Comparison of ENCODE assay signal across 8 cellular contexts in the genomic region with DNA sequence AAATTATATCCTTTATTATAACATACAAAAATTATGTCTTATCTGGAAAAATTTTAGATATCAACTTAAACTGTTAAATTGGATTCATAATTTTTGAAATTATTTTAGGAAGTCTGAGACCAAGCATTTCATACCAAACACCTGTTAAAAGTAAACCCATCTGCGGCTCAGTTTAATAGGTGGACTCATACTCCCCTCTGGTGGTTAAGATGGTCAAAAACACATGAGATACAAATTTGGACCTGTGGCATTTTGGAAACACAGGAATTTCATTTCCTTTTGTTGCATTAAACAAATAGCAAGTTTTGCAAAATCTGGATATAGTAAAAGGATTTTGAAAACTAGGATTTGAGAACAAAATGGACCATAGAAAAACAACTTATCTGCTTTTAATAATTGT. TPM values are rescaled to one million over a fixed set of nuclear protein-coding genes. Genes with fewer than 3 reads are reported as not detected.
DNase-seq lines count a peak whose midpoint lies in the region; ATAC-seq, FAIRE-seq and TF ChIP-seq lines count a peak whose summit lies in the region.

No MANE protein-coding gene starts in this region.

- ATAC-seq in GM18499 (IDR thresholded peaks at IDR 0.05; ENCODE audit: insufficient read depth, unreplicated experiment), result peak; percentile 61
- ATAC-seq in GM19455 (IDR thresholded peaks at IDR 0.05; ENCODE audit: unreplicated experiment), result no peak
- no peak for ATAC-seq in omental fat pad (ENCODE audit: low FRiP score)
- no peak for ATAC-seq in HG02623 (IDR thresholded peaks at IDR 0.05; ENCODE audit: unreplicated experiment)

- no peak overlapping the region for H3K27ac ChIP-seq in kidney (ENCODE audit: low read depth in 2 of 2, low read length in 2 of 2)

- peak; percentile 65 for DNase-seq in AG20443 (ENCODE audit: low spot score)
- DNase-seq in kidney, result no peak
- no peak for DNase-seq in omental fat pad (ENCODE audit: low spot score)

- H3K4me1 ChIP-seq in kidney (ENCODE audit: control insufficient read depth in 1 of 2, insufficient read depth in 1 of 2, low read depth in 1 of 2, low read length in 2 of 2), result no peaks in the 10 kb centered on the region

- H3K4me3 ChIP-seq in WI38 (ENCODE audit: low read depth, low read length) (no peak overlapping the region), kidney (ENCODE audit: low read length in 2 of 2) (no peak overlapping the region)

- intact Hi-C loops in kidney (cut with DNase I), result no loop called here

- no peaks in the 10 kb centered on the region for H3K9me3 ChIP-seq in kidney (ENCODE audit: control insufficient read depth in 1 of 2, low read length in 2 of 2)

- TF ChIP-seq RAD21 in Ishikawa (IDR thresholded peaks at IDR 0.05; ENCODE audit: low read depth), result peak; percentile 72

- no peak for TF ChIP-seq EP300 in Ishikawa (IDR thresholded peaks at IDR 0.05; ENCODE audit: borderline replicate concordance)

- TF ChIP-seq CTCF in WI38 (IDR thresholded peaks at IDR 0.05; ENCODE audit: low read depth, low read length), result peak; percentile 27; the same call in 1 of the 2 replicates
- TF ChIP-seq CTCF in kidney (IDR thresholded peaks at IDR 0.05; ENCODE audit: borderline replicate concordance, extremely low read depth, insufficient read depth), result peak; percentile 39
- TF ChIP-seq CTCF in omental fat pad (IDR thresholded peaks at IDR 0.05), result no peak

- FAIRE-seq in kidney (lab: Jason Lieb, UNC), result peak; percentile 98

- no peaks in the 10 kb centered on the region for H3K36me3 ChIP-seq in kidney (ENCODE audit: control insufficient read depth in 1 of 2, insufficient read depth in 2 of 2, low read length in 2 of 2)

- no peak overlapping the region for H3K9ac ChIP-seq in kidney (ENCODE audit: low read length in 2 of 2)

TF ChIP-seq in Ishikawa, 13 proteins besides CTCF, POLR2A, EP300 and RAD21:
- no peak for TF ChIP-seq YY1 (IDR thresholded peaks at IDR 0.05; ENCODE audit: low read depth)
- no peak for TF ChIP-seq NFIC (IDR thresholded peaks at IDR 0.05)
- no peak for TF ChIP-seq ZBTB7A (IDR thresholded peaks at IDR 0.05; ENCODE audit: low read depth)
- TF ChIP-seq CEBPB (IDR thresholded peaks at IDR 0.05), result no peak
- no peak for TF ChIP-seq REST (IDR thresholded peaks at IDR 0.05; ENCODE audit: low read depth)
- TF ChIP-seq TAF1 (IDR thresholded peaks at IDR 0.05; ENCODE audit: low read depth), result no peak
- no peak for TF ChIP-seq TEAD4 (IDR thresholded peaks at IDR 0.05)
- TF ChIP-seq, protein P1, sequence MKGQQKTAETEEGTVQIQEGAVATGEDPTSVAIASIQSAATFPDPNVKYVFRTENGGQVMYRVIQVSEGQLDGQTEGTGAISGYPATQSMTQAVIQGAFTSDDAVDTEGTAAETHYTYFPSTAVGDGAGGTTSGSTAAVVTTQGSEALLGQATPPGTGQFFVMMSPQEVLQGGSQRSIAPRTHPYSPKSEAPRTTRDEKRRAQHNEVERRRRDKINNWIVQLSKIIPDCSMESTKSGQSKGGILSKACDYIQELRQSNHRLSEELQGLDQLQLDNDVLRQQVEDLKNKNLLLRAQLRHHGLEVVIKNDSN (IDR thresholded peaks at IDR 0.05), result no peak
- no peak for TF ChIP-seq FOXM1 (IDR thresholded peaks at IDR 0.05; ENCODE audit: borderline replicate concordance, low read depth)
- no peak for TF ChIP-seq CREB1 (IDR thresholded peaks at IDR 0.05; ENCODE audit: low read depth)
- TF ChIP-seq, protein P2, sequence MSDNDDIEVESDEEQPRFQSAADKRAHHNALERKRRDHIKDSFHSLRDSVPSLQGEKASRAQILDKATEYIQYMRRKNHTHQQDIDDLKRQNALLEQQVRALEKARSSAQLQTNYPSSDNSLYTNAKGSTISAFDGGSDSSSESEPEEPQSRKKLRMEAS (IDR thresholded peaks at IDR 0.05), result no peak
- TF ChIP-seq EGR1 (IDR thresholded peaks at IDR 0.05), result no peak
- TF ChIP-seq TCF12 (IDR thresholded peaks at IDR 0.05; ENCODE audit: low read depth), result no peak

RNA-seq across cellular contexts. Expression of gene RGMB, which starts 53.7 kb away (rescaled TPM):
- total RNA-seq in kidney (12.2 TPM), omental fat pad (10 to 100 TPM; 15.0 to 28.5 (median 21.3) TPM)
- polyA plus RNA-seq in kidney (ENCODE audit: insufficient read depth, low read depth, low replicate concordance), result 4.0 TPM

Comparison
In these comparisons a context has a peak if more than half of its experiments do, and no peak if none do; other contexts are left out.
1. CTCF ChIP-seq: peak in WI38 (single experiment) and kidney (single experiment); none in omental fat pad (0 of 3).